30 cellular contexts compared by ENCODE assay signal in genomic region chr7:15781944-15782343, GRCh38.
"Had no signal": no experiment of that assay in that cellular context is flagged by ENCODE, and none has a peak within 500 bp of the region (broad histone marks: within the 10 kb centered on the region; RNA-seq: fewer than 3 reads in every experiment).

No MANE protein-coding gene starts in this region.

- H3K27me3 ChIP-seq: MG63 had no signal

- H3K27ac ChIP-seq: RWPE1, VCaP had no signal

- H3K4me1 Mint-ChIP-seq: activated CD4-positive, alpha-beta memory T cell treated with anti-CD3 and anti-CD28 coated beads, Interleukin-2, amount 10 ng/mL, durations not matched to agents 7 days and 5 days; activated CD8-positive, alpha-beta memory T cell treated with anti-CD3 and anti-CD28 coated beads, Interleukin-2, amount 10 ng/mL, durations not matched to agents 7 days and 5 days; activated naive CD4-positive, alpha-beta T cell treated with anti-CD3 and anti-CD28 coated beads, Interleukin-2, amount 10 ng/mL, durations not matched to agents 7 days and 5 days; activated naive CD8-positive, alpha-beta T cell treated with anti-CD3 and anti-CD28 coated beads, Interleukin-2, amount 50 U/mL, for 24 hours; T-cell; T-helper 17 cell had no signal

- H3K27me3 Mint-ChIP-seq: activated CD4-positive, alpha-beta memory T cell treated with anti-CD3 and anti-CD28 coated beads, Interleukin-2, amount 10 ng/mL, durations not matched to agents 7 days and 5 days; activated CD8-positive, alpha-beta memory T cell treated with anti-CD3 and anti-CD28 coated beads, Interleukin-2, amount 10 ng/mL, durations not matched to agents 7 days and 5 days; activated naive CD4-positive, alpha-beta T cell treated with anti-CD3 and anti-CD28 coated beads, Interleukin-2, amount 10 ng/mL, durations not matched to agents 7 days and 5 days; activated naive CD8-positive, alpha-beta T cell; activated naive CD8-positive, alpha-beta T cell treated with anti-CD3 and anti-CD28 coated beads, Interleukin-2, amount 50 U/mL, for 24 hours; brain; T-cell; T-helper 17 cell had no signal

- DNase-seq: activated CD4-positive, alpha-beta memory T cell treated with anti-CD3 and anti-CD28 coated beads, Interleukin-2, amount 10 ng/mL, durations not matched to agents 7 days and 5 days; activated CD4-positive, alpha-beta T cell treated with anti-CD3 and anti-CD28 coated beads for 1 hour; activated CD4-positive, alpha-beta T cell treated with anti-CD3 and anti-CD28 coated beads for 48 hours; activated CD4-positive, CD25-positive, alpha-beta regulatory T cell; activated CD8-positive, alpha-beta memory T cell treated with anti-CD3 and anti-CD28 coated beads for 24 hours; activated CD8-positive, alpha-beta memory T cell treated with anti-CD3 and anti-CD28 coated beads, Interleukin-2, amount 10 ng/mL, durations not matched to agents 7 days and 5 days; activated CD8-positive, alpha-beta memory T cell treated with anti-CD3 and anti-CD28 coated beads, Interleukin-2, amount 50 U/mL, for 48 hours; activated effector memory CD4-positive, alpha-beta T cell treated with Interleukin-2 at 50 U/mL for 16 hours; activated naive CD4-positive, alpha-beta T cell treated with anti-CD3 and anti-CD28 coated beads, Interleukin-2, amount 10 ng/mL, durations not matched to agents 7 days and 5 days; activated naive CD8-positive, alpha-beta T cell treated with anti-CD3 and anti-CD28 coated beads, Interleukin-2, amount 50 U/mL, for 24 hours; activated T-cell treated with anti-CD3 and anti-CD28 coated beads, Interleukin-2, amount 50 U/mL, for 48 hours; anterior cingulate cortex; caudate nucleus; Kasumi-1; KG1; MG63; NCI-H1048; NCI-H1436 treated with DMSO at 0.1 percent for 48 hours; NCI-H1694 treated with DMSO at 0.1 percent for 48 hours; NCI-H2029; NCI-H345; NCI-H524 treated with DMSO at 0.1 percent for 48 hours; PC-3; SIG-M5; T-cell; T-helper 17 cell had no signal

- H3K4me3 ChIP-seq: MG63 had no signal

- H3K4me3 Mint-ChIP-seq: activated CD4-positive, alpha-beta memory T cell treated with anti-CD3 and anti-CD28 coated beads, Interleukin-2, amount 10 ng/mL, durations not matched to agents 7 days and 5 days; activated CD8-positive, alpha-beta memory T cell treated with anti-CD3 and anti-CD28 coated beads, Interleukin-2, amount 10 ng/mL, durations not matched to agents 7 days and 5 days; activated naive CD4-positive, alpha-beta T cell treated with anti-CD3 and anti-CD28 coated beads, Interleukin-2, amount 10 ng/mL, durations not matched to agents 7 days and 5 days; activated naive CD8-positive, alpha-beta T cell; activated naive CD8-positive, alpha-beta T cell treated with anti-CD3 and anti-CD28 coated beads, Interleukin-2, amount 50 U/mL, for 24 hours; brain; T-cell; T-helper 17 cell had no signal

- H3K36me3 Mint-ChIP-seq: activated CD8-positive, alpha-beta memory T cell treated with anti-CD3 and anti-CD28 coated beads, Interleukin-2, amount 10 ng/mL, durations not matched to agents 7 days and 5 days; activated naive CD4-positive, alpha-beta T cell treated with anti-CD3 and anti-CD28 coated beads, Interleukin-2, amount 10 ng/mL, durations not matched to agents 7 days and 5 days; activated naive CD8-positive, alpha-beta T cell; brain; T-cell had no signal

- H3K27ac Mint-ChIP-seq: activated CD4-positive, alpha-beta memory T cell treated with anti-CD3 and anti-CD28 coated beads, Interleukin-2, amount 10 ng/mL, durations not matched to agents 7 days and 5 days; activated CD8-positive, alpha-beta memory T cell treated with anti-CD3 and anti-CD28 coated beads, Interleukin-2, amount 10 ng/mL, durations not matched to agents 7 days and 5 days; activated naive CD4-positive, alpha-beta T cell treated with anti-CD3 and anti-CD28 coated beads, Interleukin-2, amount 10 ng/mL, durations not matched to agents 7 days and 5 days; activated naive CD8-positive, alpha-beta T cell; activated naive CD8-positive, alpha-beta T cell treated with anti-CD3 and anti-CD28 coated beads, Interleukin-2, amount 50 U/mL, for 24 hours; brain; T-cell; T-helper 17 cell had no signal

- H3K36me3 ChIP-seq: MG63 had no signal

- H3K9me3 ChIP-seq: MG63 had no signal
